10 cellular contexts compared by ENCODE assay signal in genomic region chr3:39346785-39347585, GRCh38. TPM values are rescaled to one million over a fixed set of nuclear protein-coding genes. Genes with fewer than 3 reads are reported as not detected.
DNase-seq lines count a peak whose midpoint lies in the region; ATAC-seq and TF ChIP-seq lines count a peak whose summit lies in the region.
"Had no signal": no experiment of that assay in that cellular context is flagged by ENCODE, and none has a peak within 500 bp of the region (broad histone marks: within the 10 kb centered on the region; RNA-seq: fewer than 3 reads in every experiment).

No MANE protein-coding gene starts in this region.

- no peaks in the 10 kb centered on the region for H3K36me3 Mint-ChIP-seq in mesothelial cell of epicardium

- H3K9me3 Mint-ChIP-seq in mesothelial cell of epicardium = no peaks in the 10 kb centered on the region
- H3K9me3 Mint-ChIP-seq: neural crest cell had no signal

- ATAC-seq in GM18909 (IDR thresholded peaks at IDR 0.05; ENCODE audit: poor library complexity, unreplicated experiment) (peak; percentile 78), GM21825 (IDR thresholded peaks at IDR 0.05; ENCODE audit: unreplicated experiment) (peak; percentile 73), HG03565 (IDR thresholded peaks at IDR 0.05; ENCODE audit: unreplicated experiment) (peak; percentile 88)

- POLR2A ChIA-PET in HEK293T (lab: Yijun Ruan, JAX) = interaction anchor here (0.9 kb wide), 1 partner anchor 60 kb away, joined by 3 read pairs; no protein-coding TSS in a partner anchor

- no peak overlapping the region for H3K4me3 Mint-ChIP-seq in mesothelial cell of epicardium
- H3K4me3 Mint-ChIP-seq: neural crest cell had no signal

- DNase-seq in mesothelial cell of epicardium (ENCODE audit: low spot score in 2 of 2, unreplicated experiment in 2 of 2) (no peak), NCI-H526 treated with DMSO at 0.1 percent for 48 hours (lab: John Stamatoyannopoulos, UW) (no peak), SIG-M5 treated with dmso at 0.1 percent for 504 hours (lab: John Stamatoyannopoulos, UW; ENCODE audit: unreplicated experiment) (no peak), HEK293T (ENCODE audit: extremely low spot score) (no peak), dorsolateral prefrontal cortex (no peak)

- intact Hi-C loops in dorsolateral prefrontal cortex (cut with DNase I) = no loop called here

- H3K4me3 ChIP-seq in dorsolateral prefrontal cortex = no peak overlapping the region
- H3K4me3 ChIP-seq: cardiac muscle cell had no signal

- CTCF ChIA-PET in HEK293T (lab: Yijun Ruan, JAX) = interaction anchor here (1.3 kb wide), 1 partner anchor 31 kb away, joined by 3 read pairs; no protein-coding TSS in a partner anchor

- H3K27ac ChIP-seq in dorsolateral prefrontal cortex = no peak overlapping the region
- H3K27ac ChIP-seq: cardiac muscle cell had no signal

- peaks cover 16% of the 10 kb centered on the region for H3K4me1 Mint-ChIP-seq in mesothelial cell of epicardium
- H3K4me1 Mint-ChIP-seq: neural crest cell had no signal

- peaks cover 0 to 8% (median 0%) of the 10 kb centered on the region in 45 donors for H3K27me3 ChIP-seq in dorsolateral prefrontal cortex
- H3K27me3 ChIP-seq: cardiac muscle cell had no signal

- no peak for TF ChIP-seq CTCF in mesothelial cell of epicardium (IDR thresholded peaks at IDR 0.05; ENCODE audit: unreplicated experiment)
- no peak for TF ChIP-seq CTCF in dorsolateral prefrontal cortex (IDR thresholded peaks at IDR 0.05 in 54 of 56, conservative IDR thresholded peaks at IDR 0.05 in 2 of 56; ENCODE audit: low read depth in 1 of 56, partially characterized antibody in 56 of 56)

- H3K27ac Mint-ChIP-seq in mesothelial cell of epicardium = peak overlapping the region; percentile 8

- peaks cover 10% of the 10 kb centered on the region for H3K27me3 Mint-ChIP-seq in mesothelial cell of epicardium (ENCODE audit: low read depth)

TF ChIP-seq in HEK293T, 16 proteins besides CTCF, POLR2A, EP300 and RAD21:
- no peak for TF ChIP-seq NFRKB (IDR thresholded peaks at IDR 0.05)
- TF ChIP-seq SUZ12 (IDR thresholded peaks at IDR 0.05) = no peak
- TF ChIP-seq L3MBTL2 (conservative IDR thresholded peaks at IDR 0.05) = no peak
- TF ChIP-seq ELF4 (IDR thresholded peaks at IDR 0.05) = no peak
- TF ChIP-seq LEF1 (IDR thresholded peaks at IDR 0.05; ENCODE audit: borderline replicate concordance) = no peak
- no peak for TF ChIP-seq FOXK2 (IDR thresholded peaks at IDR 0.05)
- no peak for TF ChIP-seq SP1 (IDR thresholded peaks at IDR 0.05)
- TF ChIP-seq PKNOX1 (IDR thresholded peaks at IDR 0.05) = no peak
- TF ChIP-seq BHLHE40 (IDR thresholded peaks at IDR 0.05; ENCODE audit: borderline replicate concordance) = no peak
- no peak for TF ChIP-seq HDGF (IDR thresholded peaks at IDR 0.05; ENCODE audit: borderline replicate concordance)
- no peak for TF ChIP-seq ARNT (IDR thresholded peaks at IDR 0.05)
- TF ChIP-seq FOXM1 (IDR thresholded peaks at IDR 0.05; ENCODE audit: borderline replicate concordance) = no peak
- no peak for TF ChIP-seq FOXA1 (IDR thresholded peaks at IDR 0.05)

RNA-seq across cellular contexts. Expression of gene CCR8, which starts 17.5 kb away (rescaled TPM):
- not detected in 3 replicates for total RNA-seq in mesothelial cell of epicardium
- under 1 TPM in 1 of 120 experiments, not detected in 119; 0.38 TPM for total RNA-seq in dorsolateral prefrontal cortex
- total RNA-seq: cardiac muscle cell, neural crest cell had no signal

RNA-seq across cellular contexts. Expression of gene SLC25A38, which starts 36.2 kb away (rescaled TPM):
- total RNA-seq in mesothelial cell of epicardium (25.6 to 28.4 TPM (median 28.1 TPM) in 3 replicates), dorsolateral prefrontal cortex (10 to 100 TPM; 16.2 to 32.9 (median 23.4) TPM)

RNA-seq across cellular contexts. Expression of gene RPSA, which starts 59.5 kb away (rescaled TPM):
- total RNA-seq in mesothelial cell of epicardium (1,061 to 1,093 TPM (median 1,080 TPM) in 3 replicates), dorsolateral prefrontal cortex (100 to 1,000 TPM; 285 to 584 (median 399) TPM)
